In genomic region chr21:41043008-41043407, GRCh38 we compare ENCODE assay signal across 17 cellular contexts.
DNase-seq lines count a peak whose midpoint lies in the region; ATAC-seq and TF ChIP-seq lines count a peak whose summit lies in the region.
"Had no signal": no experiment of that assay in that cellular context is flagged by ENCODE, and none has a peak within 500 bp of the region (broad histone marks: within the 10 kb centered on the region; RNA-seq: fewer than 3 reads in every experiment).

No MANE protein-coding gene starts in this region.

- H3K36me3 ChIP-seq in WERI-Rb-1 = no peaks in the 10 kb centered on the region
- H3K36me3 ChIP-seq: esophagus muscularis mucosa had no signal

- H3K9me3 ChIP-seq in WERI-Rb-1 (ENCODE audit: severe bottlenecking) = no peaks in the 10 kb centered on the region
- H3K9me3 ChIP-seq: esophagus muscularis mucosa had no signal

- TF ChIP-seq CTCF in HFFc6 (IDR thresholded peaks at IDR 0.05) (peak; percentile 58), WERI-Rb-1 (IDR thresholded peaks at IDR 0.05; ENCODE audit: low read depth, low read length) (peak; percentile 53), neural crest cell (conservative IDR thresholded peaks at IDR 0.05) (peak; percentile 31)

- H3K27me3 Mint-ChIP-seq in HFFc6 (ENCODE audit: insufficient read depth) = peaks cover 12% of the 10 kb centered on the region
- H3K27me3 Mint-ChIP-seq in neural crest cell (ENCODE audit: low read depth) = peaks cover 2% of the 10 kb centered on the region

- H3K27me3 ChIP-seq in WERI-Rb-1 (ENCODE audit: insufficient read depth, low read depth, severe bottlenecking) = no peaks in the 10 kb centered on the region

- H3K27ac ChIP-seq in WERI-Rb-1 = no peak overlapping the region
- H3K27ac ChIP-seq: esophagus muscularis mucosa had no signal

- no peak overlapping the region for H3K27ac Mint-ChIP-seq in HFFc6
- H3K27ac Mint-ChIP-seq in neural crest cell (ENCODE audit: unreplicated experiment) = no peak overlapping the region
- H3K27ac Mint-ChIP-seq: activated naive CD8-positive, alpha-beta T cell treated with anti-CD3 and anti-CD28 coated beads, Interleukin-2, amount 10 ng/mL, durations not matched to agents 7 days and 5 days; naive thymus-derived CD4-positive, alpha-beta T cell had no signal

- ATAC-seq in HG03159 (IDR thresholded peaks at IDR 0.05; ENCODE audit: unreplicated experiment) (no peak), GM18498 (IDR thresholded peaks at IDR 0.05; ENCODE audit: unreplicated experiment) (no peak)
- ATAC-seq: left colon; naive thymus-derived CD4-positive, alpha-beta T cell; right cardiac atrium had no signal

- H3K4me3 Mint-ChIP-seq in HFFc6 (no peak overlapping the region), neural crest cell (no peak overlapping the region)
- H3K4me3 Mint-ChIP-seq: activated naive CD8-positive, alpha-beta T cell treated with anti-CD3 and anti-CD28 coated beads, Interleukin-2, amount 10 ng/mL, durations not matched to agents 7 days and 5 days; naive thymus-derived CD4-positive, alpha-beta T cell had no signal

- H3K4me3 ChIP-seq in WERI-Rb-1 (ENCODE audit: low read depth, low read length) = no peak overlapping the region
- H3K4me3 ChIP-seq: esophagus muscularis mucosa had no signal

- peaks cover 6% of the 10 kb centered on the region for H3K4me1 Mint-ChIP-seq in HFFc6 (ENCODE audit: low read depth)
- H3K4me1 Mint-ChIP-seq in neural crest cell = peaks cover 28% of the 10 kb centered on the region
- H3K4me1 Mint-ChIP-seq: activated naive CD8-positive, alpha-beta T cell treated with anti-CD3 and anti-CD28 coated beads, Interleukin-2, amount 10 ng/mL, durations not matched to agents 7 days and 5 days had no signal

- no peaks in the 10 kb centered on the region for H3K36me3 Mint-ChIP-seq in HFFc6 (ENCODE audit: low read depth)
- H3K36me3 Mint-ChIP-seq in neural crest cell (ENCODE audit: low read depth) = peaks cover 2% of the 10 kb centered on the region
- H3K36me3 Mint-ChIP-seq: activated naive CD8-positive, alpha-beta T cell treated with anti-CD3 and anti-CD28 coated beads, Interleukin-2, amount 10 ng/mL, durations not matched to agents 7 days and 5 days; naive thymus-derived CD4-positive, alpha-beta T cell had no signal

- H3K9me3 Mint-ChIP-seq in HFFc6 (peaks cover 14% of the 10 kb centered on the region), neural crest cell (peaks cover 15% of the 10 kb centered on the region)
- H3K9me3 Mint-ChIP-seq: activated naive CD8-positive, alpha-beta T cell treated with anti-CD3 and anti-CD28 coated beads, Interleukin-2, amount 10 ng/mL, durations not matched to agents 7 days and 5 days; naive thymus-derived CD4-positive, alpha-beta T cell had no signal

- peak; percentile 29 for DNase-seq in DMS 273 (lab: John Stamatoyannopoulos, UW; ENCODE audit: unreplicated experiment)
- DNase-seq in DMS 273 treated with DMSO at 0.1 percent for 48 hours (lab: John Stamatoyannopoulos, UW) = no peak
- no peak for DNase-seq in HFFc6
- no peak for DNase-seq in WERI-Rb-1
- no peak for DNase-seq in neural crest cell (ENCODE audit: low read depth, low spot score)
- no peak for DNase-seq in stimulated activated naive CD4-positive, alpha-beta T cell (lab: John Stamatoyannopoulos, UW)
- DNase-seq: 8988T; activated naive CD8-positive, alpha-beta T cell treated with anti-CD3 and anti-CD28 coated beads, Interleukin-2, amount 10 ng/mL, durations not matched to agents 7 days and 5 days; COR-L47; H7; left colon; naive thymus-derived CD4-positive, alpha-beta T cell; stimulated activated naive CD4-positive, alpha-beta T cell treated with Interleukin-2 at 50 U/mL for 16 hours had no signal
